Comparison of ENCODE assay signal across 27 cellular contexts in the genomic region with DNA sequence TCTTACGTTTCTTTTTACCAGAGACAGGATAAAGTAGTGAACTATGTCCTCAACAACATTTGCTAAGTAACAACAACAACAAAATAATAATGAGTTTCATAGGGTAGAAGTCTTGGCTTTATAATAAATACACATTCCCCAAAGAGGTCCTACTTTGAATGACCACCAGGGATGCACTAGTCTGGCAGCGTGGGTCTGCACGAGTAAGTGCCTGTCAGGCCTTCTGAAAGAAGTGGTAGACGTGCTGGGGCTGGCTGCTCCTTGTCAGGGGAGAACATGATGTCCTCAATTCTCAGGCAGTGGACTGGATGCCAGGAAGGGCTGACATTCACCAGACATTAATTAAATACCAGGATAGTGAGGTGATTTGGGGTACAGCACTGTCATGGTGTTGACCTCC.
A peak's percentile ranks its signal among the peaks of the same experiment; 100 is the strongest.
DNase-seq lines count a peak whose midpoint lies in the region; ATAC-seq and TF ChIP-seq lines count a peak whose summit lies in the region.
"Had no signal": no experiment of that assay in that cellular context is flagged by ENCODE, and none has a peak within 500 bp of the region (broad histone marks: within the 10 kb centered on the region; RNA-seq: fewer than 3 reads in every experiment).

No MANE protein-coding gene starts in this region.

- H3K27me3 ChIP-seq in endodermal cell (ENCODE audit: control insufficient read depth, insufficient read depth, low read length, poor library complexity, severe bottlenecking) = no peaks in the 10 kb centered on the region
- H3K27me3 ChIP-seq: adrenal gland, cardiac muscle cell, esophagus muscularis mucosa, pancreas, sigmoid colon, thyroid gland had no signal

- no peak overlapping the region for H3K27ac Mint-ChIP-seq in endodermal cell
- H3K27ac Mint-ChIP-seq: CD8-positive, alpha-beta T cell; naive B cell had no signal

- WGBS in endodermal cell (ENCODE audit: insufficient coverage in 1 of 2, insufficient read length in 1 of 2), 2 experiments = 82 to 84% methylated on average over 3 to 4 of the region's 4 CpGs

- H3K9me3 ChIP-seq in endodermal cell (ENCODE audit: control insufficient read depth, low read length) = peaks cover 1% of the 10 kb centered on the region
- H3K9me3 ChIP-seq: adrenal gland, esophagus muscularis mucosa, pancreas, thyroid gland had no signal

- H3K36me3 Mint-ChIP-seq in endodermal cell (ENCODE audit: low read depth) = no peaks in the 10 kb centered on the region
- H3K36me3 Mint-ChIP-seq: CD8-positive, alpha-beta T cell; naive B cell had no signal

- TF ChIP-seq CTCF in NB4 (IDR thresholded peaks at IDR 0.05; ENCODE audit: low read depth, low read length) (peak; percentile 3), endodermal cell (conservative IDR thresholded peaks at IDR 0.05) (peak; percentile 71)

- peaks cover 12% of the 10 kb centered on the region for H3K9me3 Mint-ChIP-seq in endodermal cell

- no peak overlapping the region for H3K9ac ChIP-seq in endodermal cell (ENCODE audit: extremely low read depth, low read length, poor library complexity, severe bottlenecking)

- ATAC-seq in GM18498 (IDR thresholded peaks at IDR 0.05; ENCODE audit: unreplicated experiment) (no peak), HG02840 (IDR thresholded peaks at IDR 0.05; ENCODE audit: low FRiP score, unreplicated experiment) (no peak)
- ATAC-seq: CD8-positive, alpha-beta T cell; pancreas had no signal

- no peaks in the 10 kb centered on the region for H3K27me3 Mint-ChIP-seq in endodermal cell (ENCODE audit: insufficient read depth)
- H3K27me3 Mint-ChIP-seq: naive B cell had no signal

- peak; percentile 9 for DNase-seq in ELF-1 (ENCODE audit: low read depth, low spot score)
- DNase-seq in NB4 (ENCODE audit: low read depth) = peak; percentile 4
- DNase-seq in endodermal cell = peak; percentile 55
- peak; percentile 19 for DNase-seq in left kidney (ENCODE audit: low read depth, low spot score)
- DNase-seq in islet precursor cell = no peak
- DNase-seq in AG20443 (ENCODE audit: low spot score) = no peak
- DNase-seq: activated CD4-positive, alpha-beta T cell treated with anti-CD3 and anti-CD28 coated beads, Interleukin-2, amount 50 U/mL, for 1 hour; activated CD8-positive, alpha-beta memory T cell treated with anti-CD3 and anti-CD28 coated beads, Interleukin-2, amount 50 U/mL, for 48 hours; activated gamma-delta T cell; CD8-positive, alpha-beta T cell; dorsolateral prefrontal cortex; MM.1S; naive B cell; NCI-H1930; NCI-H446 treated with DMSO at 0.1 percent for 48 hours; pancreas; sigmoid colon; stimulated activated CD4-positive, alpha-beta T cell treated with anti-CD3 and anti-CD28 coated beads, Interleukin-1b, Interleukin-23, amount 100 ng/mL, for 48 hours; stimulated activated naive CD4-positive, alpha-beta T cell; T-helper 1 cell; thyroid gland had no signal

- no peaks in the 10 kb centered on the region for H3K4me1 Mint-ChIP-seq in endodermal cell
- H3K4me1 Mint-ChIP-seq: naive B cell had no signal

- no peaks in the 10 kb centered on the region for H3K36me3 ChIP-seq in endodermal cell (ENCODE audit: control insufficient read depth, insufficient read depth, low read length)
- H3K36me3 ChIP-seq: adrenal gland, cardiac muscle cell, esophagus muscularis mucosa, pancreas, sigmoid colon, thyroid gland had no signal

- H3K4me3 Mint-ChIP-seq in endodermal cell = no peak overlapping the region
- H3K4me3 Mint-ChIP-seq: CD8-positive, alpha-beta T cell; naive B cell had no signal

- no peak overlapping the region for H3K27ac ChIP-seq in endodermal cell (ENCODE audit: low read depth, low read length)
- H3K27ac ChIP-seq: adrenal gland, cardiac muscle cell, dorsolateral prefrontal cortex, esophagus muscularis mucosa, pancreas, sigmoid colon, thyroid gland had no signal

- H3K4me3 ChIP-seq in NB4 (ENCODE audit: low read depth, low read length) (no peak overlapping the region), endodermal cell (ENCODE audit: low read length) (no peak overlapping the region)
- H3K4me3 ChIP-seq: adrenal gland, cardiac muscle cell, dorsolateral prefrontal cortex, esophagus muscularis mucosa, lung, pancreas, sigmoid colon, thyroid gland had no signal

- H3K4me1 ChIP-seq in endodermal cell (ENCODE audit: control insufficient read depth, insufficient read depth, low read length) = no peaks in the 10 kb centered on the region
- H3K4me1 ChIP-seq: adrenal gland, esophagus muscularis mucosa, pancreas, sigmoid colon, thyroid gland had no signal

- TF ChIP-seq POLR2A in NB4 (IDR thresholded peaks at IDR 0.05; ENCODE audit: extremely low read depth, insufficient read length) = no peak

Comparison
In these comparisons a context has a peak if more than half of its experiments do, and no peak if none do; other contexts are left out.
1. DNase-seq: peak in ELF-1 (single experiment), NB4 (single experiment), endodermal cell (single experiment) and left kidney (single experiment); none in islet precursor cell (single experiment) and AG20443 (single experiment).